Comparison of ENCODE assay signal across 1 cellular context in genomic region chr4:69957209-69957608, GRCh38.
TF ChIP-seq lines count a peak whose summit lies in the region.

No MANE protein-coding gene starts in this region.

TF ChIP-seq in IMR-90, 13 proteins besides CTCF, POLR2A, EP300 and RAD21:
- TF ChIP-seq, protein P1, sequence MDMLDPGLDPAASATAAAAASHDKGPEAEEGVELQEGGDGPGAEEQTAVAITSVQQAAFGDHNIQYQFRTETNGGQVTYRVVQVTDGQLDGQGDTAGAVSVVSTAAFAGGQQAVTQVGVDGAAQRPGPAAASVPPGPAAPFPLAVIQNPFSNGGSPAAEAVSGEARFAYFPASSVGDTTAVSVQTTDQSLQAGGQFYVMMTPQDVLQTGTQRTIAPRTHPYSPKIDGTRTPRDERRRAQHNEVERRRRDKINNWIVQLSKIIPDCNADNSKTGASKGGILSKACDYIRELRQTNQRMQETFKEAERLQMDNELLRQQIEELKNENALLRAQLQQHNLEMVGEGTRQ (IDR thresholded peaks at IDR 0.05; ENCODE audit: low read depth, low read length) = no peak
- no peak for TF ChIP-seq SMC3 (IDR thresholded peaks at IDR 0.05; ENCODE audit: low read depth, low read length)
- no peak for TF ChIP-seq RCOR1 (IDR thresholded peaks at IDR 0.05; ENCODE audit: insufficient replicate concordance, low read length)
- no peak for TF ChIP-seq CHD1 (IDR thresholded peaks at IDR 0.05; ENCODE audit: low read depth, low read length)
- no peak for TF ChIP-seq MAFK (IDR thresholded peaks at IDR 0.05; ENCODE audit: low read depth, low read length)
- TF ChIP-seq RFX5 (IDR thresholded peaks at IDR 0.05; ENCODE audit: low read depth, low read length) = no peak
- TF ChIP-seq BHLHE40 (IDR thresholded peaks at IDR 0.05; ENCODE audit: low read depth, low read length) = no peak
- TF ChIP-seq MXI1 (IDR thresholded peaks at IDR 0.05; ENCODE audit: borderline replicate concordance, low read depth, low read length) = no peak
- no peak for TF ChIP-seq MAZ (IDR thresholded peaks at IDR 0.05; ENCODE audit: borderline replicate concordance, low read depth, low read length)
- TF ChIP-seq CEBPB (IDR thresholded peaks at IDR 0.05; ENCODE audit: low read depth, low read length) = no peak
- no peak for TF ChIP-seq NFE2L2 (IDR thresholded peaks at IDR 0.05; ENCODE audit: low read depth, low read length)
- TF ChIP-seq, protein P2, sequence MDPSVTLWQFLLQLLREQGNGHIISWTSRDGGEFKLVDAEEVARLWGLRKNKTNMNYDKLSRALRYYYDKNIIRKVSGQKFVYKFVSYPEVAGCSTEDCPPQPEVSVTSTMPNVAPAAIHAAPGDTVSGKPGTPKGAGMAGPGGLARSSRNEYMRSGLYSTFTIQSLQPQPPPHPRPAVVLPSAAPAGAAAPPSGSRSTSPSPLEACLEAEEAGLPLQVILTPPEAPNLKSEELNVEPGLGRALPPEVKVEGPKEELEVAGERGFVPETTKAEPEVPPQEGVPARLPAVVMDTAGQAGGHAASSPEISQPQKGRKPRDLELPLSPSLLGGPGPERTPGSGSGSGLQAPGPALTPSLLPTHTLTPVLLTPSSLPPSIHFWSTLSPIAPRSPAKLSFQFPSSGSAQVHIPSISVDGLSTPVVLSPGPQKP (IDR thresholded peaks at IDR 0.05; ENCODE audit: borderline replicate concordance, low read depth, low read length) = no peak
- no peak for TF ChIP-seq FOS (IDR thresholded peaks at IDR 0.05; ENCODE audit: low read depth, low read length)
TF ChIP-seq in IMR-90: peak in this region for 0.
